ENCODE assay signal across 7 cellular contexts in genomic region chr11:71447791-71448256, GRCh38. TPM values are rescaled to one million over a fixed set of nuclear protein-coding genes. Genes with fewer than 3 reads are reported as not detected.
DNase-seq lines count a peak whose midpoint lies in the region; ATAC-seq, FAIRE-seq and TF ChIP-seq lines count a peak whose summit lies in the region.

No MANE protein-coding gene starts in this region.

- H3K9me3 Mint-ChIP-seq in neural crest cell: no peaks in the 10 kb centered on the region

- peak overlapping the region; percentile 91 for H3K4me3 Mint-ChIP-seq in neural crest cell

- no peak for FAIRE-seq in D721Med (lab: Jason Lieb, UNC)

- DNase-seq in NCI-H1105 treated with DMSO at 0.1 percent for 48 hours (lab: John Stamatoyannopoulos, UW) (peak; percentile 76), fibroblast of mammary gland (ENCODE audit: low read depth) (no peak), neural crest cell (ENCODE audit: low read depth, low spot score) (peak; percentile 49), D721Med (ENCODE audit: insufficient read length, low spot score) (no peak)
- peak; percentile 30 to 54 for DNase-seq in activated T-cell treated with anti-CD3 and anti-CD28 coated beads, Interleukin-2, amount 50 U/mL, for 48 hours

- no peaks in the 10 kb centered on the region for H3K27me3 Mint-ChIP-seq in neural crest cell (ENCODE audit: low read depth)

- H3K4me1 Mint-ChIP-seq in neural crest cell: peaks cover 70% of the 10 kb centered on the region

- H3K36me3 Mint-ChIP-seq in neural crest cell (ENCODE audit: low read depth): peaks cover 27% of the 10 kb centered on the region

- H3K4me3 ChIP-seq in fibroblast of mammary gland (ENCODE audit: control insufficient read depth, low read depth, low read length): peak overlapping the region; percentile 72

- TF ChIP-seq CTCF in fibroblast of mammary gland (conservative IDR thresholded peaks at IDR 0.05; ENCODE audit: control insufficient read depth, insufficient read depth, low read depth, low read length): no peak
- TF ChIP-seq CTCF in neural crest cell (conservative IDR thresholded peaks at IDR 0.05): no peak
- TF ChIP-seq CTCF in D721Med (IDR thresholded peaks at IDR 0.05; ENCODE audit: insufficient read depth, missing control alignments): no peak

- peak overlapping the region; percentile 94 for H3K27ac Mint-ChIP-seq in neural crest cell (ENCODE audit: unreplicated experiment)

- ATAC-seq in GM19372 (IDR thresholded peaks at IDR 0.05; ENCODE audit: low read depth, unreplicated experiment): peak; percentile 6
- ATAC-seq in HG03025 (IDR thresholded peaks at IDR 0.05; ENCODE audit: low FRiP score, unreplicated experiment): no peak

RNA-seq across cellular contexts. Expression of gene DHCR7, which starts 0.4 kb away (rescaled TPM):
- 193 and 208 TPM in 2 replicates for total RNA-seq in neural crest cell

RNA-seq across cellular contexts. Expression of gene NADSYN1, which starts 5.2 kb away (rescaled TPM):
- total RNA-seq in neural crest cell: 42.9 and 45.1 TPM in 2 replicates

Comparison
In these comparisons a context has a peak if more than half of its experiments do, and no peak if none do; other contexts are left out.
1. DNase-seq: peak in NCI-H1105 treated with DMSO at 0.1 percent for 48 hours (single experiment), activated T-cell treated with anti-CD3 and anti-CD28 coated beads, Interleukin-2, amount 50 U/mL, for 48 hours (2 of 2) and neural crest cell (single experiment); none in fibroblast of mammary gland (single experiment) and D721Med (single experiment).